ENCODE assay signal across 8 cellular contexts in the genomic region with DNA sequence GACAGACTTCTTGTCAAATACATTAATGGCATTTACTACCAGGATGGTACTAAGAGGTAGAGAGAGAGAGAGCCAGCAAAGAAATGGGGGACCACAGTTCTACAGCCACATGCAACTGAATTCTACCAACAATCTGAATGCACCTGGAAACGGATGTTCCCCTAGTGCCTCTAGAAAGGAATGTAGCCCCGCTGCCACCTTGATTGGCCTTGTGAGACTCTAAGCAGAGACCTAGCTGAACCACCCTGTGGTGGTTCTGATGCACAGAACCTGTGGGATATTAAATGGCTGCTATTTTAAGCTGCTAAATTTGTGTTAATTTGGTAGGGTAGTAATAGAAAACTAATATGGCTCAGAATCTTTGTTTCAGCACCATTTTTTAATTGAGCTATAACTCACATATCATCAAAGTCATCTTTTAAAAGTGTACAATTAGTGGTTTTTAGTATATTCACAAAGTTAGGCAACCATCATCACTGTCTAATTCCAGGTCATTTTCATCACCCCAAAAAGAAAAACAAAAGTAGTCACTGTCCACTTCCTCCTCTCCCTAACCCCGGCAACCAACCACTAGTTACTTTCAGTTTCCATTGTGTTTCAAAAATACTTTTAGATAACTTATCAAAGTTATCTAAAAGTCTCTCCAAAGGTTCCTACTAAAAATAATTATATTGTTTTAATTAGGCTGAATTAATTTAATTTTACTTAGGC. TPM values are rescaled to one million over a fixed set of nuclear protein-coding genes. Genes with fewer than 3 reads are reported as not detected.
DNase-seq lines count a peak whose midpoint lies in the region; ATAC-seq, FAIRE-seq and TF ChIP-seq lines count a peak whose summit lies in the region.

No MANE protein-coding gene starts in this region.

- no peak for FAIRE-seq in GM19239 (lab: Jason Lieb, UNC)

- H4K91ac ChIP-seq in IMR-90 (ENCODE audit: insufficient read depth, low read depth, low read length): no peak overlapping the region

- no peak overlapping the region; the same call in 1 of the 2 replicates for H3K23ac ChIP-seq in IMR-90 (ENCODE audit: low read depth, low read length)

- no peak overlapping the region for H3K4me3 ChIP-seq in IMR-90 (ENCODE audit: insufficient read depth, low read depth, low read length)
- H3K4me3 ChIP-seq in mammary epithelial cell (replicated peaks in 1 of 3; ENCODE audit: insufficient read depth in 1 of 3, low read depth in 2 of 3, low read length in 3 of 3): no peak overlapping the region

- H3K9me3 ChIP-seq in IMR-90 (ENCODE audit: control insufficient read depth, insufficient read depth, low read length) (no peaks in the 10 kb centered on the region), mammary epithelial cell (replicated peaks; ENCODE audit: insufficient read depth, low read length) (no peaks in the 10 kb centered on the region)

- peak overlapping the region; percentile 12 for H2BK5ac ChIP-seq in IMR-90 (ENCODE audit: low read depth, low read length, poor library complexity, severe bottlenecking)

- DNase-seq in GM03348 (ENCODE audit: low spot score): peak; percentile 6
- DNase-seq in IMR-90: peak; percentile 23
- no peak for DNase-seq in GM19239 (ENCODE audit: insufficient read length, low spot score)
- DNase-seq in anterior cingulate cortex (lab: John Stamatoyannopoulos, UW): no peak
- DNase-seq in NCI-H146 (lab: John Stamatoyannopoulos, UW): no peak
- DNase-seq in mammary epithelial cell: no peak

- peak overlapping the region; percentile 63 for H2AFZ ChIP-seq in IMR-90 (replicated peaks; ENCODE audit: low read length, poor library complexity)
- H2AFZ ChIP-seq in mammary epithelial cell (ENCODE audit: low read depth, low read length): no peak overlapping the region

- no peak overlapping the region for H3K4me2 ChIP-seq in IMR-90 (ENCODE audit: low read depth, low read length)
- no peak overlapping the region for H3K4me2 ChIP-seq in mammary epithelial cell (ENCODE audit: insufficient read depth, low read depth, low read length)

- H2AK9ac ChIP-seq in IMR-90 (replicated peaks; ENCODE audit: low read depth, low read length, poor library complexity): peak overlapping the region; percentile 3

- POLR2A ChIA-PET in IMR-90 (lab: Charles Lee; ENCODE audit: unreplicated experiment): no interaction called here

- no peak overlapping the region for H4K5ac ChIP-seq in IMR-90 (ENCODE audit: low read depth, low read length)

- no peaks in the 10 kb centered on the region for H3K27me3 Mint-ChIP-seq in dendritic cell treated with granulocyte-macrophage colony-stimulating factor and Interleukin-4, amounts not matched to agents 40 ng/mL and 50 ng/mL, for 4 days

- TF ChIP-seq RAD21 in IMR-90 (IDR thresholded peaks at IDR 0.05; ENCODE audit: low read length): no peak

- no peaks in the 10 kb centered on the region for H4K20me1 ChIP-seq in IMR-90 (ENCODE audit: insufficient read depth, low read length)
- no peaks in the 10 kb centered on the region for H4K20me1 ChIP-seq in mammary epithelial cell (ENCODE audit: insufficient read depth, low read length)

- intact Hi-C loops in IMR-90 (cut with micrococcal nuclease) (no loop called here), mammary epithelial cell (cut with micrococcal nuclease) (no loop called here)
- intact Hi-C loops in dendritic cell treated with granulocyte-macrophage colony-stimulating factor and Interleukin-4, amounts not matched to agents 40 ng/mL and 50 ng/mL, for 4 days (cut with micrococcal nuclease): no loop called here

- H3K27ac ChIP-seq in IMR-90 (ENCODE audit: insufficient read depth, low read length): no peak overlapping the region; the same call in 1 of the 2 replicates
- no peak overlapping the region for H3K27ac ChIP-seq in mammary epithelial cell (ENCODE audit: insufficient read depth, low read depth, low read length)

- no peak overlapping the region for H2BK20ac ChIP-seq in IMR-90 (ENCODE audit: low read depth, low read length)

- H3K14ac ChIP-seq in IMR-90 (replicated peaks; ENCODE audit: low read depth, low read length): 0 out of 2 replicates have a peak overlapping the region, but pooled peaks have one; percentile 35

- no CpG with 5 or more reads among the region's 3 CpGs for WGBS in IMR-90 (ENCODE audit: extremely low coverage in 2 of 2, insufficient read length in 1 of 2), 2 experiments
- 97% methylated on average over 3 of the region's 3 CpGs for WGBS in mammary epithelial cell (ENCODE audit: low coverage, missing lambda C conversion rate)

- H3K4ac ChIP-seq in IMR-90 (ENCODE audit: low read depth, low read length): peak overlapping the region; percentile 61; the same call in 1 of the 2 replicates

- peaks cover 16% of the 10 kb centered on the region for H3K36me3 ChIP-seq in IMR-90 (ENCODE audit: control insufficient read depth, insufficient read depth, low read length)
- H3K36me3 ChIP-seq in mammary epithelial cell (ENCODE audit: insufficient read depth, low read length): no peaks in the 10 kb centered on the region

- H3K79me2 ChIP-seq in mammary epithelial cell (ENCODE audit: insufficient read depth, low read length): no peaks in the 10 kb centered on the region

- H3K9me3 Mint-ChIP-seq in dendritic cell treated with granulocyte-macrophage colony-stimulating factor and Interleukin-4, amounts not matched to agents 40 ng/mL and 50 ng/mL, for 4 days: no peaks in the 10 kb centered on the region

- peaks cover 14% of the 10 kb centered on the region for H3K4me1 Mint-ChIP-seq in dendritic cell treated with granulocyte-macrophage colony-stimulating factor and Interleukin-4, amounts not matched to agents 40 ng/mL and 50 ng/mL, for 4 days (ENCODE audit: low read depth)

- H2AK5ac ChIP-seq in IMR-90 (ENCODE audit: low read depth, low read length): 0 out of 2 replicates have a peak overlapping the region, but pooled peaks have one; percentile 26

- peak overlapping the region in 1 of 2 experiments; percentile 14; a peak in 1 of 4 replicates for H4K8ac ChIP-seq in IMR-90 (ENCODE audit: low read depth in 2 of 2, low read length in 2 of 2)

- TF ChIP-seq POLR2A in IMR-90 (IDR thresholded peaks at IDR 0.05; ENCODE audit: low read depth, low read length): no peak

- ATAC-seq in GM21447 (IDR thresholded peaks at IDR 0.05; ENCODE audit: unreplicated experiment) (peak; percentile 96), IMR-90 (ENCODE audit: low read depth) (peak; percentile 61)

- no peak overlapping the region for H3K56ac ChIP-seq in IMR-90 (ENCODE audit: extremely low read depth, insufficient read depth, low read length)

- H3K9ac ChIP-seq in IMR-90 (ENCODE audit: low read depth, low read length) (no peak overlapping the region), mammary epithelial cell (ENCODE audit: insufficient read depth, low read length) (no peak overlapping the region)

- peaks cover 4% of the 10 kb centered on the region for H3K4me1 ChIP-seq in IMR-90 (ENCODE audit: control insufficient read depth, insufficient read depth, low read length)
- H3K4me1 ChIP-seq in mammary epithelial cell (ENCODE audit: insufficient read depth, low read length): no peaks in the 10 kb centered on the region

- peak overlapping the region; percentile 48 for H3K4me3 Mint-ChIP-seq in dendritic cell treated with granulocyte-macrophage colony-stimulating factor and Interleukin-4, amounts not matched to agents 40 ng/mL and 50 ng/mL, for 4 days

- peaks cover 13% of the 10 kb centered on the region for H3K36me3 Mint-ChIP-seq in dendritic cell treated with granulocyte-macrophage colony-stimulating factor and Interleukin-4, amounts not matched to agents 40 ng/mL and 50 ng/mL, for 4 days (ENCODE audit: low read depth)

- H2BK15ac ChIP-seq in IMR-90 (ENCODE audit: low read depth, low read length): no peak overlapping the region

- no peak for TF ChIP-seq CTCF in IMR-90 (conservative IDR thresholded peaks at IDR 0.05; ENCODE audit: low read depth, low read length)
- no peak for TF ChIP-seq CTCF in mammary epithelial cell (conservative IDR thresholded peaks at IDR 0.05 in 1 of 2, IDR thresholded peaks at IDR 0.05 in 1 of 2; ENCODE audit: extremely low read depth in 1 of 2, insufficient read depth in 1 of 2, low read depth in 1 of 2, low read length in 2 of 2)

- CTCF ChIA-PET in IMR-90 (lab: Yijun Ruan, JAX): no interaction called here
- CTCF ChIA-PET in mammary epithelial cell (lab: Charles Lee; ENCODE audit: low non-redundant PET): no interaction called here

- no peaks in the 10 kb centered on the region for H3K27me3 ChIP-seq in IMR-90 (ENCODE audit: control insufficient read depth, insufficient read depth, low read length)
- H3K27me3 ChIP-seq in mammary epithelial cell (ENCODE audit: insufficient read depth, low read length): no peaks in the 10 kb centered on the region

- BruUV-seq in IMR-90 (replicated peaks; lab: Mats Ljungman, UMichigan) (no TSS peak), mammary epithelial cell (replicated peaks; lab: Mats Ljungman, UMichigan) (no TSS peak)

- H3K79me1 ChIP-seq in IMR-90 (ENCODE audit: low read depth in 1 of 2, low read length in 2 of 2): peaks cover 3 to 4% of the 10 kb centered on the region in 2 experiments; a peak in 2 of 4 replicates

- in situ Hi-C loops in IMR-90 (cut with MboI; ENCODE audit: low sequenced_read_pairs): no loop called here
- in situ Hi-C loops in mammary epithelial cell (cut with MboI; ENCODE audit: low sequenced_read_pairs in 2 of 2): no loop called here

- H3K18ac ChIP-seq in IMR-90 (ENCODE audit: low read depth, low read length): no peak overlapping the region

- H3K9me1 ChIP-seq in IMR-90 (ENCODE audit: insufficient read depth, low read length): peaks cover 3% of the 10 kb centered on the region; the same call in 1 of the 2 replicates

- dilution Hi-C loops in IMR-90 (cut with HindIII; ENCODE audit: low sequenced_read_pairs, unreplicated experiment) (no loop called here), mammary epithelial cell (cut with HindIII; ENCODE audit: low sequenced_read_pairs) (no loop called here)

- peak overlapping the region; percentile 69 for H3K27ac Mint-ChIP-seq in dendritic cell treated with granulocyte-macrophage colony-stimulating factor and Interleukin-4, amounts not matched to agents 40 ng/mL and 50 ng/mL, for 4 days

- no peak overlapping the region; the same call in 1 of the 2 replicates for H2BK120ac ChIP-seq in IMR-90 (ENCODE audit: low read depth, low read length)

TF ChIP-seq in IMR-90, 13 proteins besides CTCF, POLR2A, EP300 and RAD21 (continues in another document):
- TF ChIP-seq MXI1 (IDR thresholded peaks at IDR 0.05; ENCODE audit: borderline replicate concordance, low read depth, low read length): no peak
- TF ChIP-seq CHD1 (IDR thresholded peaks at IDR 0.05; ENCODE audit: low read depth, low read length): no peak

RNA-seq across cellular contexts. Expression of a gene that starts 51.7 kb away (rescaled TPM):
- total RNA-seq in IMR-90 (2012; rRNA removed) (17.9 and 19.7 TPM in 2 replicates), mammary epithelial cell (10 to 100 TPM; 22.4 to 38.2 TPM)
- polyA plus RNA-seq in IMR-90 (2012; rRNA removed) (3.5 and 4.4 TPM in 2 replicates), mammary epithelial cell (4.6 TPM)
- 0.68 and 0.71 TPM in 2 replicates for polyA plus RNA-seq in IMR-90 (2012; cell fraction: cytosol; rRNA removed)
- polyA plus RNA-seq in IMR-90 (2012; cell fraction: nucleus; rRNA removed; ENCODE audit: low replicate concordance): 1.4 and 12.0 TPM in 2 replicates
- polyA minus RNA-seq in mammary epithelial cell: 25.1 TPM

Comparison
In these comparisons a context has a peak if more than half of its experiments do, and no peak if none do; other contexts are left out.
1. DNase-seq: peak in GM03348 (single experiment) and IMR-90 (single experiment); none in GM19239 (single experiment), anterior cingulate cortex (0 of 58), NCI-H146 (single experiment) and mammary epithelial cell (single experiment).